Comparison of ENCODE assay signal across 13 cellular contexts in genomic region chr1:83497563-83497962, GRCh38.
DNase-seq lines count a peak whose midpoint lies in the region; ATAC-seq, FAIRE-seq and TF ChIP-seq lines count a peak whose summit lies in the region.
"Had no signal": no experiment of that assay in that cellular context is flagged by ENCODE, and none has a peak within 500 bp of the region (broad histone marks: within the 10 kb centered on the region; RNA-seq: fewer than 3 reads in every experiment).

No MANE protein-coding gene starts in this region.

- no peak overlapping the region for H3K9ac ChIP-seq in liver (ENCODE audit: low read depth in 1 of 2, low read length in 2 of 2)
- no peak overlapping the region for H3K9ac ChIP-seq in HepG2 (ENCODE audit: insufficient read depth, low read depth, low read length)

- no peaks in the 10 kb centered on the region for H3K27me3 ChIP-seq in liver (ENCODE audit: control insufficient read depth in 4 of 4, insufficient read depth in 4 of 4, low read length in 3 of 4)
- H3K27me3 ChIP-seq in HepG2 (ENCODE audit: control insufficient read depth in 1 of 2, insufficient read depth in 2 of 2, low read length in 2 of 2), result no peaks in the 10 kb centered on the region
- H3K27me3 ChIP-seq: vagina had no signal

- H2AFZ ChIP-seq in HepG2 (ENCODE audit: low read length), result no peak overlapping the region

- TF ChIP-seq RAD21 in liver (IDR thresholded peaks at IDR 0.05), result peak; percentile 41 to 66
- TF ChIP-seq RAD21 in HepG2 (CRISPR knock-in tag; IDR thresholded peaks at IDR 0.05), result no peak

- H3K36me3 ChIP-seq in liver (ENCODE audit: control insufficient read depth in 4 of 4, insufficient read depth in 3 of 4, low read depth in 1 of 4, low read length in 3 of 4), result no peaks in the 10 kb centered on the region
- no peaks in the 10 kb centered on the region for H3K36me3 ChIP-seq in HepG2 (replicated peaks in 1 of 2; ENCODE audit: control insufficient read depth in 1 of 2, insufficient read depth in 2 of 2, low read length in 2 of 2)
- H3K36me3 ChIP-seq: vagina had no signal

- H3K9me3 ChIP-seq in liver (ENCODE audit: control insufficient read depth in 4 of 4, low read length in 3 of 4) (no peaks in the 10 kb centered on the region), HepG2 (ENCODE audit: low read length) (peaks cover 84% of the 10 kb centered on the region)
- H3K9me3 ChIP-seq: vagina had no signal

- TF ChIP-seq CTCF in liver (IDR thresholded peaks at IDR 0.05; ENCODE audit: low read depth, low read length, missing input control), result no peak
- no peak for TF ChIP-seq CTCF in HepG2 (CRISPR knock-in tag; IDR thresholded peaks at IDR 0.05)
- TF ChIP-seq CTCF in fibroblast of the aortic adventitia (IDR thresholded peaks at IDR 0.05; ENCODE audit: insufficient read depth, low read length), result peak; percentile 40

- H3K4me3 ChIP-seq in liver (ENCODE audit: low read depth in 1 of 3, low read length in 3 of 3) (no peak overlapping the region), HepG2 (replicated peaks in 1 of 3; ENCODE audit: insufficient read depth in 1 of 3, low read depth in 2 of 3, low read length in 3 of 3) (no peak overlapping the region), fibroblast of the aortic adventitia (ENCODE audit: low read depth, low read length) (no peak overlapping the region)
- H3K4me3 ChIP-seq: vagina had no signal

- TF ChIP-seq POLR2A in HepG2 (IDR thresholded peaks at IDR 0.05; ENCODE audit: insufficient read depth in 1 of 2, low read depth in 2 of 2, low read length in 2 of 2), result no peak

- H3K27ac ChIP-seq in liver (ENCODE audit: low read depth in 1 of 2, low read length in 2 of 2) (no peak overlapping the region), HepG2 (ENCODE audit: extremely low read length, insufficient read depth, low read length) (no peak overlapping the region)
- H3K27ac ChIP-seq: vagina had no signal

- H4K20me1 ChIP-seq in HepG2 (ENCODE audit: insufficient read depth, low read length), result no peaks in the 10 kb centered on the region

- no peak overlapping the region for H3K4me2 ChIP-seq in HepG2 (ENCODE audit: low read depth, low read length)

- FAIRE-seq in HepG2 (lab: Jason Lieb, UNC), result no peak
- no peak for FAIRE-seq in frontal cortex (lab: Jason Lieb, UNC)
- FAIRE-seq: small intestine had no signal

- POLR2A ChIA-PET in HepG2 (lab: Yijun Ruan, JAX), result no interaction called here

- BruUV-seq in HepG2 (replicated peaks; lab: Mats Ljungman, UMichigan), result no TSS peak

- in situ Hi-C loops in HepG2 (cut with HindIII; ENCODE audit: extremely low pct_ligation_motif_present, low pct_unique_long_range_greater_than_20kb), result no loop called here

- H3K79me2 ChIP-seq in HepG2 (ENCODE audit: insufficient read depth, low read length), result no peaks in the 10 kb centered on the region

- TF ChIP-seq EP300 in HepG2 (IDR thresholded peaks at IDR 0.05; ENCODE audit: low read depth in 2 of 2, low read length in 2 of 2), result no peak
- TF ChIP-seq EP300 in HepG2 (CRISPR knock-in tag; IDR thresholded peaks at IDR 0.05; ENCODE audit: borderline replicate concordance), result no peak

- DNase-seq in HepG2 (ENCODE audit: low spot score) (no peak), SK-N-DZ (ENCODE audit: low spot score) (peak; percentile 58), fibroblast of the aortic adventitia (ENCODE audit: low read depth) (peak; percentile 10), frontal cortex (ENCODE audit: low spot score in 2 of 2) (no peak), DMS114 treated with DMSO at 0.1 percent for 48 hours (lab: John Stamatoyannopoulos, UW; ENCODE audit: unreplicated experiment) (no peak), NCI-H2227 treated with DMSO at 0.1 percent for 48 hours (lab: John Stamatoyannopoulos, UW) (no peak), COR-L47 (lab: John Stamatoyannopoulos, UW) (no peak)
- DNase-seq: cerebellar nuclear complex, NCI-H1436 treated with DMSO at 0.1 percent for 48 hours, small intestine had no signal

- no peak for ATAC-seq in HepG2
- ATAC-seq: activated T-helper 17 cell treated with anti-CD3 and anti-CD28 coated beads, Interleukin-2, amount 50 U/mL, for 72 hours had no signal

- intact Hi-C loops in HepG2 (cut with micrococcal nuclease; ENCODE audit: unreplicated experiment), result no loop called here

- H3K4me1 ChIP-seq in liver (ENCODE audit: control insufficient read depth in 4 of 4, insufficient read depth in 4 of 4, low read length in 3 of 4) (peaks cover 2 to 18% (median 10%) of the 10 kb centered on the region in 4 donors), HepG2 (ENCODE audit: insufficient read depth, low read length) (no peaks in the 10 kb centered on the region)

- CTCF ChIA-PET in HepG2 (lab: Yijun Ruan, JAX; ENCODE audit: low intra/inter-chr PET ratio, low total read pairs), result no interaction called here

- WGBS in liver, result 96% methylated on average over 1 of the region's 1 CpG
- 0% methylated on average over 1 of the region's 1 CpG for WGBS in HepG2 (ENCODE audit: low lambda C conversion rate)

TF ChIP-seq in liver, 16 proteins besides CTCF, POLR2A, EP300 and RAD21:
- TF ChIP-seq RXRA (IDR thresholded peaks at IDR 0.05), result no peak
- no peak for TF ChIP-seq FOXA2 (IDR thresholded peaks at IDR 0.05)
- TF ChIP-seq, protein P1, sequence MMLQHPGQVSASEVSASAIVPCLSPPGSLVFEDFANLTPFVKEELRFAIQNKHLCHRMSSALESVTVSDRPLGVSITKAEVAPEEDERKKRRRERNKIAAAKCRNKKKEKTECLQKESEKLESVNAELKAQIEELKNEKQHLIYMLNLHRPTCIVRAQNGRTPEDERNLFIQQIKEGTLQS (IDR thresholded peaks at IDR 0.05), result no peak
- no peak for TF ChIP-seq YY1 (IDR thresholded peaks at IDR 0.05)

TF ChIP-seq in HepG2, 621 proteins besides CTCF, POLR2A, EP300 and RAD21:
- TF ChIP-seq ZNF772 (CRISPR knock-in tag; IDR thresholded peaks at IDR 0.05), result no peak
- TF ChIP-seq ZNF180 (CRISPR knock-in tag; IDR thresholded peaks at IDR 0.05; ENCODE audit: borderline replicate concordance, low read depth), result no peak
- TF ChIP-seq ZNF616 (CRISPR knock-in tag; IDR thresholded peaks at IDR 0.05; ENCODE audit: low read depth), result no peak
- TF ChIP-seq, protein P2, sequence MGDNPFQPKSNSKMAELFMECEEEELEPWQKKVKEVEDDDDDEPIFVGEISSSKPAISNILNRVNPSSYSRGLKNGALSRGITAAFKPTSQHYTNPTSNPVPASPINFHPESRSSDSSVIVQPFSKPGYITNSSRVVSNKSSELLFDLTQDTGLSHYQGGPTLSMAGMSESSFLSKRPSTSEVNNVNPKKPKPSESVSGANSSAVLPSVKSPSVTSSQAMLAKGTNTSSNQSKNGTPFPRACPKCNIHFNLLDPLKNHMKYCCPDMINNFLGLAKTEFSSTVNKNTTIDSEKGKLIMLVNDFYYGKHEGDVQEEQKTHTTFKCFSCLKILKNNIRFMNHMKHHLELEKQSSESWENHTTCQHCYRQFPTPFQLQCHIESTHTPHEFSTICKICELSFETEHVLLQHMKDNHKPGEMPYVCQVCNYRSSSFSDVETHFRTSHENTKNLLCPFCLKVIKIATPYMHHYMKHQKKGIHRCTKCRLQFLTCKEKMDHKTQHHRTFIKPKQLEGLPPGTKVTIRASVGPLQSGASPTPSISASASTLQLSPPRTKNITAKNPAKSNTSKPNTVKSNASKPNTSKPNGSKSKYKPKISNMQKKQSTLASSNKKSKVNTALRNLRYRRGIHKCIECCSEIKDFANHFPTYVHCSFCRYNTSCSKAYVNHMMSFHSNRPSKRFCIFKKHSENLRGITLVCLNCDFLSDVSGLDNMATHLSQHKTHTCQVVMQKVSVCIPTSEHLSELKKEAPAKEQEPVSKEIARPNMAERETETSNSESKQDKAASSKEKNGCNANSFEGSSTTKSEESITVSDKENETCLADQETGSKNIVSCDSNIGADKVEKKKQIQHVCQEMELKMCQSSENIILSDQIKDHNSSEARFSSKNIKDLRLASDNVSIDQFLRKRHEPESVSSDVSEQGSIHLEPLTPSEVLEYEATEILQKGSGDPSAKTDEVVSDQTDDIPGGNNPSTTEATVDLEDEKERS (CRISPR knock-in tag; IDR thresholded peaks at IDR 0.05), result no peak
- TF ChIP-seq KDM2A (CRISPR knock-in tag; IDR thresholded peaks at IDR 0.05; ENCODE audit: borderline replicate concordance, low read depth), result no peak
- no peak for TF ChIP-seq KDM5A (IDR thresholded peaks at IDR 0.05; ENCODE audit: borderline replicate concordance, low read length)
- no peak for TF ChIP-seq ZNF264 (CRISPR knock-in tag; IDR thresholded peaks at IDR 0.05)
- TF ChIP-seq HIC2 (CRISPR knock-in tag; IDR thresholded peaks at IDR 0.05; ENCODE audit: low read depth), result no peak

Comparison
In these comparisons a context has a peak if more than half of its experiments do, and no peak if none do; other contexts are left out.
1. DNase-seq: peak in SK-N-DZ (single experiment) and fibroblast of the aortic adventitia (single experiment); none in HepG2 (single experiment), frontal cortex (0 of 2), DMS114 treated with DMSO at 0.1 percent for 48 hours (single experiment), NCI-H2227 treated with DMSO at 0.1 percent for 48 hours (single experiment) and COR-L47 (single experiment).